16 cellular contexts compared by ENCODE assay signal in the genomic region with DNA sequence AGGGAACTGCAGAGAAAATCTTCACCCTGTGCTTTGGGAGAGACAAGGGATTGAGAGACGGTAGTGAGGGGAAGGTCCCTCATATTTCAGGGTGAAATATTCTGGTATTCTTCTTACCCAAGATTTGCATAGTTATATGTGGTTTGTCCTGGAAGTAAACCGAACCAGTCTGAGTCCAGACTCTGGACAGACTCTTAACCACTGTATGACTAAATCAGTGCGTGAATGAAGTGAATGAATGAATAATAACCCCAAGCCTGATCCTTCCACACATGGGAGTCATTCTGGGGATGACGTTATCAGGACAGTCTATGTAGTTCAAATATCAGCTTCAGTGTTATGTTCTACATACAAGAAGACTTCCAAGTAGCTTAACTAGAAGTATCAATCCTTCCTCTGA.
A peak's percentile ranks its signal among the peaks of the same experiment; 100 is the strongest.
DNase-seq lines count a peak whose midpoint lies in the region; ATAC-seq and TF ChIP-seq lines count a peak whose summit lies in the region.
"Had no signal": no experiment of that assay in that cellular context is flagged by ENCODE, and none has a peak within 500 bp of the region (broad histone marks: within the 10 kb centered on the region; RNA-seq: fewer than 3 reads in every experiment).

No MANE protein-coding gene starts in this region.

- peak; percentile 13 for DNase-seq in GM12865 (ENCODE audit: low read depth)
- peak; percentile 9 for DNase-seq in fibroblast of peridontal ligament (ENCODE audit: extremely low read depth)
- no peak for DNase-seq in KG1 (lab: John Stamatoyannopoulos, UW)
- DNase-seq in SK-N-DZ (ENCODE audit: low spot score): no peak
- no peak for DNase-seq in NCI-H128 (lab: John Stamatoyannopoulos, UW; ENCODE audit: unreplicated experiment)
- DNase-seq in upper lobe of right lung: no peak
- DNase-seq: activated CD4-positive, alpha-beta memory T cell treated with anti-CD3 and anti-CD28 coated beads for 36 hours; amniotic stem cell; NCI-H510A treated with DMSO at 0.1 percent for 48 hours; SK-N-SH; stimulated activated CD4-positive, alpha-beta T cell treated with anti-CD3 and anti-CD28 coated beads, Interleukin-2, amount 100 ng/mL, for 24 hours; tibial artery had no signal

- H3K4me3 ChIP-seq in GM12865 (ENCODE audit: low read depth, low read length) (no peak overlapping the region), upper lobe of right lung (no peak overlapping the region)
- H3K4me3 ChIP-seq: tibial artery had no signal

- TF ChIP-seq CTCF in GM12865 (IDR thresholded peaks at IDR 0.05; ENCODE audit: insufficient read depth, low read depth, low read length, missing control alignments) (no peak), upper lobe of right lung (IDR thresholded peaks at IDR 0.05) (no peak)

- no peaks in the 10 kb centered on the region for H3K36me3 ChIP-seq in upper lobe of right lung
- H3K36me3 ChIP-seq: tibial artery had no signal

- H3K9me3 ChIP-seq in upper lobe of right lung: no peaks in the 10 kb centered on the region
- H3K9me3 ChIP-seq: SK-N-SH had no signal

- H3K4me1 ChIP-seq in upper lobe of right lung: no peaks in the 10 kb centered on the region
- H3K4me1 ChIP-seq: tibial artery had no signal

- H3K27me3 ChIP-seq in upper lobe of right lung: no peaks in the 10 kb centered on the region
- H3K27me3 ChIP-seq: tibial artery had no signal

- peak; percentile 80 for ATAC-seq in GM21619 (IDR thresholded peaks at IDR 0.05; ENCODE audit: unreplicated experiment)
- ATAC-seq in HG03520 (IDR thresholded peaks at IDR 0.05; ENCODE audit: unreplicated experiment): peak; percentile 60
- ATAC-seq in upper lobe of right lung: no peak

- intact Hi-C loops in upper lobe of right lung (cut with DNase I): no loop called here

- no peak overlapping the region for H3K27ac ChIP-seq in upper lobe of right lung
- H3K27ac ChIP-seq: epithelial cell of prostate, KMS-11, tibial artery had no signal

Comparison
In these comparisons a context has a peak if more than half of its experiments do, and no peak if none do; other contexts are left out.
1. DNase-seq: peak in GM12865 (single experiment) and fibroblast of peridontal ligament (single experiment); none in KG1 (single experiment), SK-N-DZ (single experiment), NCI-H128 (single experiment) and upper lobe of right lung (single experiment).